8 cellular contexts compared by ENCODE assay signal in the genomic region with DNA sequence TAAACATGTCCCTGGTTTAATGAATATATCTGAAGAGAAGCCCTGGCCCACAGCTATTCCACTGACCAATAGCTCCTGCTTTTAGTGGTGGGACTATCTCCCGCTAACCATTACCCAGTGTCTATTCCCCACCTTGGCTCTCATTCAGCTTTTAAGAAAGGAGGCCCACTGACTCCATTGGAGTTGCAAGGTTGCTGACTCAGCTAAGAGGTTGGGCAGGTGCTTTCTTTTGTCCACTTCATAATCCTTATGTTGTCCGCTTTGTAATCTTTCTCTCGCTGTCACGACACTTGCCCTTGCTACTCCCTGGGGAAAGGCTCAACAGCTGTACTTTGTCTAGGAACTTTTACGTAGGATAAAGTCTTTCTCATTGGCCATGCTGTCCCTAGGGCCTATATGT.
"Had no signal": no experiment of that assay in that cellular context is flagged by ENCODE, and none has a peak within 500 bp of the region (broad histone marks: within the 10 kb centered on the region; RNA-seq: fewer than 3 reads in every experiment).

No MANE protein-coding gene starts in this region.

- H3K9ac ChIP-seq: GM23248 had no signal

- H3K27ac ChIP-seq: GM23248, HL-60 had no signal

- H3K4me3 Mint-ChIP-seq: H9 had no signal

- DNase-seq: GM23248, H9, HCEC 1CT, KG1 had no signal

- H2AFZ ChIP-seq: GM23248 had no signal

- FAIRE-seq: H1, H54, K562 had no signal

- H3K4me3 ChIP-seq: GM23248, K562 had no signal

- H3K27ac Mint-ChIP-seq: H9 had no signal

- ATAC-seq: K562 had no signal

- H3K4me1 Mint-ChIP-seq: H9 had no signal
